Comparison of ENCODE assay signal across 8 cellular contexts in the genomic region with DNA sequence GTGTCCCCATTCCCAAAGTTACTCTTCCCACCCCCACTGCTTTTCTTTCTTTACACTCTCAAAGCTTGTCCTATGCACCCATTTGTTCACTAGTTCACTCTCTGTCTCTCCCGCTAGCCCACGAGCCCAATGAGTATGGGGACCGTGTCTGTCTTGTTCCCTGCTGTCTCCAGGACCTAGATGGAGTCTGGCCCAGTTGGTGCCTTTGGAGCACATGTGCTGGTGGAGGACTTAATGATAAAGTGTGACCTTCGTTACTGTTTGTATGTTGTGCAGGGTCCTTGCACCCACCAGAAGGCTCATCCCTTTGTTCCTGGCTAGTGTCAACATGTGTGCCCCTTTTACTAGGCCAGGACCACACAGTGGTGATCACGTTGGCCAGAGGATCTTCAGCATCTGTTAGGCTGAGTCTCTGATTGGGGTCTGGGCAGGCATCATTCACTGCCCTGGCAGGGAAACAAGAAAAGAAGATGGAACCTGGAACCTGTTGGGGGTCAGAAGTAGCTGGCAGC. TPM values are rescaled to one million over a fixed set of nuclear protein-coding genes. Genes with fewer than 3 reads are reported as not detected.
DNase-seq lines count a peak whose midpoint lies in the region; TF ChIP-seq lines count a peak whose summit lies in the region.
"Had no signal": no experiment of that assay in that cellular context is flagged by ENCODE, and none has a peak within 500 bp of the region (broad histone marks: within the 10 kb centered on the region; RNA-seq: fewer than 3 reads in every experiment).

No MANE protein-coding gene starts in this region.

- peaks cover 65% of the 10 kb centered on the region for H3K4me1 ChIP-seq in testis

- TF ChIP-seq CTCF in testis (IDR thresholded peaks at IDR 0.05): no peak

- TF ChIP-seq POLR2A in erythroblast (IDR thresholded peaks at IDR 0.05; ENCODE audit: low read length): peak; percentile 51
- no peak for TF ChIP-seq POLR2A in testis (IDR thresholded peaks at IDR 0.05)

- H3K4me3 ChIP-seq in testis: no peak overlapping the region

- H3K36me3 Mint-ChIP-seq in activated naive CD4-positive, alpha-beta T cell treated with anti-CD3 and anti-CD28 coated beads for 36 hours (ENCODE audit: low read depth): peaks cover 56% of the 10 kb centered on the region

- intact Hi-C loops in activated naive CD4-positive, alpha-beta T cell treated with anti-CD3 and anti-CD28 coated beads for 36 hours (cut with micrococcal nuclease): no loop called here
- intact Hi-C loops in testis (cut with DNase I; ENCODE audit: low total_unique reads): no loop called here

- no peak for DNase-seq in activated naive CD4-positive, alpha-beta T cell treated with anti-CD3 and anti-CD28 coated beads for 36 hours
- no peak for DNase-seq in activated naive CD4-positive, alpha-beta T cell (lab: John Stamatoyannopoulos, UW)
- DNase-seq in erythroblast (lab: John Stamatoyannopoulos, UW): no peak
- no peak for DNase-seq in testis
- no peak for DNase-seq in glomerular visceral epithelial cell (ENCODE audit: extremely low spot score)
- no peak for DNase-seq in medulla oblongata (ENCODE audit: extremely low spot score)
- DNase-seq: Karpas-422, NCI-H69 had no signal

- H3K4me1 Mint-ChIP-seq in activated naive CD4-positive, alpha-beta T cell treated with anti-CD3 and anti-CD28 coated beads for 36 hours (ENCODE audit: low read depth): peaks cover 85% of the 10 kb centered on the region

- H3K27me3 Mint-ChIP-seq in activated naive CD4-positive, alpha-beta T cell treated with anti-CD3 and anti-CD28 coated beads for 36 hours (ENCODE audit: low read depth): no peaks in the 10 kb centered on the region

- CTCF ChIA-PET in activated naive CD4-positive, alpha-beta T cell treated with anti-CD3 and anti-CD28 coated beads for 36 hours (lab: Charles Lee): interaction anchor here (0.9 to 11.1 kb wide), 6 partner anchors 9 to 261 kb away, joined by 3 to 234 read pairs (median 50); a partner anchor contains a TSS

- no peaks in the 10 kb centered on the region for H3K9me3 Mint-ChIP-seq in activated naive CD4-positive, alpha-beta T cell treated with anti-CD3 and anti-CD28 coated beads for 36 hours

- peak overlapping the region; percentile 100 for H3K27ac Mint-ChIP-seq in activated naive CD4-positive, alpha-beta T cell treated with anti-CD3 and anti-CD28 coated beads for 36 hours

- no peaks in the 10 kb centered on the region for H3K9me3 ChIP-seq in testis

- H3K27me3 ChIP-seq in testis: no peaks in the 10 kb centered on the region

- 70 to 75% methylated on average over 5 of the region's 5 CpGs for WGBS in testis, 2 donors

- peak overlapping the region; percentile 53 to 65 for H3K27ac ChIP-seq in testis

- H3K36me3 ChIP-seq in testis (ENCODE audit: low read depth, missing control alignments): no peaks in the 10 kb centered on the region

- peak overlapping the region; percentile 1 for H3K4me3 Mint-ChIP-seq in activated naive CD4-positive, alpha-beta T cell treated with anti-CD3 and anti-CD28 coated beads for 36 hours

RNA-seq across cellular contexts. Expression of a gene that starts 7.4 kb away (rescaled TPM):
- total RNA-seq in activated naive CD4-positive, alpha-beta T cell treated with anti-CD3 and anti-CD28 coated beads for 36 hours: 100 to 1,000 TPM; 136 to 138 TPM
- total RNA-seq in testis: 1 to 10 TPM; 1.3 to 3.7 TPM
- 5.8 TPM for polyA plus RNA-seq in testis (ENCODE audit: insufficient read depth, low read depth, low replicate concordance)

RNA-seq across cellular contexts. Expression of a gene that starts 12.8 kb away (rescaled TPM):
- 100 to 1,000 TPM; 105 to 106 TPM for total RNA-seq in activated naive CD4-positive, alpha-beta T cell treated with anti-CD3 and anti-CD28 coated beads for 36 hours
- 10 to 100 TPM; 19.1 to 27.1 TPM for total RNA-seq in testis
- 21.4 TPM for polyA plus RNA-seq in testis (ENCODE audit: insufficient read depth, low read depth, low replicate concordance)

RNA-seq across cellular contexts. Expression of a gene that starts 34.8 kb away (rescaled TPM):
- 10 to 100 TPM; 27.0 to 30.4 TPM for total RNA-seq in activated naive CD4-positive, alpha-beta T cell treated with anti-CD3 and anti-CD28 coated beads for 36 hours
- total RNA-seq in testis: 10 to 100 TPM; 12.8 to 13.1 TPM
- 25.7 TPM for polyA plus RNA-seq in testis (ENCODE audit: insufficient read depth, low read depth, low replicate concordance)

RNA-seq across cellular contexts. Expression of a gene that starts 36.6 kb away (rescaled TPM):
- 1 to 10 TPM; 3.1 to 3.8 TPM for total RNA-seq in activated naive CD4-positive, alpha-beta T cell treated with anti-CD3 and anti-CD28 coated beads for 36 hours
- total RNA-seq in testis: 10 to 100 TPM; 21.0 to 28.8 TPM
- 14.9 TPM for polyA plus RNA-seq in testis (ENCODE audit: insufficient read depth, low read depth, low replicate concordance)

Comparison
In these comparisons a context has a peak if more than half of its experiments do, and no peak if none do; other contexts are left out.
1. RNA of a gene that starts 7.4 kb away (total RNA-seq): 136 to 138 TPM in activated naive CD4-positive, alpha-beta T cell treated with anti-CD3 and anti-CD28 coated beads for 36 hours; 1.3 to 3.7 TPM in testis; every median in the first group is over 10 times any median in the second.